In the genomic region with DNA sequence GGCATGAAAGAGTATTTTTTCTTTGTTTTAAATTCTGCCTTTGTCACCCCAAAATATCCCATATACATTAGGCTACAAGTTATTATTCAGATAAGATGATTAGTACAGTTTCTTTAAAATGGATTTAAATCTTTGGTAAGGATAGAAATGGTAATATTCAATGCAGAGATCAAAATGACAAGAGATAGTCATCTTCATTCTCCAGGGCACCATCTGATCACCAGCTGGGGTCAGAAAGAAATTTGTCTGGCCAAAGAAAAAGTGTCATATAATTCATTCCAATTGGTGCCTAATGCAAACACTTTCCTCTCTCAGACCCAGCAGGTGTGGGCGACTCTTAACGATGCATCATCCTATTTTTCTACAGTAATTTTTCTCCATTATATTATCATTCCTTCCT, we compare ENCODE assay signal across 30 cellular contexts.
"Had no signal": no experiment of that assay in that cellular context is flagged by ENCODE, and none has a peak within 500 bp of the region (broad histone marks: within the 10 kb centered on the region; RNA-seq: fewer than 3 reads in every experiment).

No MANE protein-coding gene starts in this region.

- H3K36me3 Mint-ChIP-seq: activated CD8-positive, alpha-beta memory T cell treated with anti-CD3 and anti-CD28 coated beads, Interleukin-2, amount 10 ng/mL, durations not matched to agents 7 days and 5 days; activated naive CD8-positive, alpha-beta T cell treated with anti-CD3 and anti-CD28 coated beads for 36 hours had no signal

- H3K27ac ChIP-seq: brain microvascular endothelial cell, KMS-11, WERI-Rb-1 had no signal

- H3K4me3 Mint-ChIP-seq: activated CD4-positive, alpha-beta memory T cell treated with anti-CD3 and anti-CD28 coated beads, Interleukin-2, amount 10 ng/mL, durations not matched to agents 7 days and 5 days; activated CD8-positive, alpha-beta memory T cell treated with anti-CD3 and anti-CD28 coated beads, Interleukin-2, amount 10 ng/mL, durations not matched to agents 7 days and 5 days; activated naive CD8-positive, alpha-beta T cell treated with anti-CD3 and anti-CD28 coated beads for 36 hours; activated T-cell treated with anti-CD3 and anti-CD28 coated beads, Interleukin-2, amount 50 U/mL, for 72 hours; activated T-helper 17 cell treated with anti-CD3 and anti-CD28 coated beads, Interleukin-2, amount 50 U/mL, for 72 hours had no signal

- ATAC-seq: activated CD8-positive, alpha-beta memory T cell treated with anti-CD3 and anti-CD28 coated beads, Interleukin-2, amount 10 ng/mL, durations not matched to agents 7 days and 5 days; activated T-cell treated with anti-CD3 and anti-CD28 coated beads, Interleukin-2, amount 50 U/mL, for 72 hours; activated T-helper 17 cell treated with anti-CD3 and anti-CD28 coated beads, Interleukin-2, amount 50 U/mL, for 72 hours; Panc1 had no signal

- H3K27me3 Mint-ChIP-seq: activated CD4-positive, alpha-beta memory T cell treated with anti-CD3 and anti-CD28 coated beads, Interleukin-2, amount 10 ng/mL, durations not matched to agents 7 days and 5 days; activated CD8-positive, alpha-beta memory T cell treated with anti-CD3 and anti-CD28 coated beads, Interleukin-2, amount 10 ng/mL, durations not matched to agents 7 days and 5 days; activated naive CD8-positive, alpha-beta T cell treated with anti-CD3 and anti-CD28 coated beads for 36 hours; activated T-helper 17 cell treated with anti-CD3 and anti-CD28 coated beads, Interleukin-2, amount 50 U/mL, for 72 hours had no signal

- H3K27me3 ChIP-seq: brain microvascular endothelial cell had no signal

- FAIRE-seq: colon had no signal

- H3K9ac ChIP-seq: KMS-11 had no signal

- H3K4me1 Mint-ChIP-seq: activated CD4-positive, alpha-beta memory T cell treated with anti-CD3 and anti-CD28 coated beads, Interleukin-2, amount 10 ng/mL, durations not matched to agents 7 days and 5 days; activated CD8-positive, alpha-beta memory T cell treated with anti-CD3 and anti-CD28 coated beads, Interleukin-2, amount 10 ng/mL, durations not matched to agents 7 days and 5 days; activated naive CD8-positive, alpha-beta T cell treated with anti-CD3 and anti-CD28 coated beads for 36 hours; activated T-helper 17 cell treated with anti-CD3 and anti-CD28 coated beads, Interleukin-2, amount 50 U/mL, for 72 hours had no signal

- DNase-seq: activated CD4-positive, alpha-beta memory T cell treated with anti-CD3 and anti-CD28 coated beads, Interleukin-2, amount 10 ng/mL, durations not matched to agents 7 days and 5 days; activated CD4-positive, alpha-beta T cell treated with anti-CD3 and anti-CD28 coated beads for 1 hour; activated CD4-positive, alpha-beta T cell treated with anti-CD3 and anti-CD28 coated beads for 48 hours; activated CD4-positive, CD25-positive, alpha-beta regulatory T cell; activated CD8-positive, alpha-beta memory T cell treated with anti-CD3 and anti-CD28 coated beads for 24 hours; activated CD8-positive, alpha-beta memory T cell treated with anti-CD3 and anti-CD28 coated beads, Interleukin-2, amount 10 ng/mL, durations not matched to agents 7 days and 5 days; activated CD8-positive, alpha-beta memory T cell treated with anti-CD3 and anti-CD28 coated beads, Interleukin-2, amount 50 U/mL, for 48 hours; activated effector memory CD4-positive, alpha-beta T cell treated with anti-CD3 and anti-CD28 coated beads, Interleukin-2, amount 50 U/mL, for 16 hours; activated naive CD4-positive, alpha-beta T cell; activated naive CD4-positive, alpha-beta T cell treated with anti-CD3 and anti-CD28 coated beads, Interleukin-2, amount 50 U/mL, for 16 hours; activated naive CD8-positive, alpha-beta T cell treated with anti-CD3 and anti-CD28 coated beads for 36 hours; activated T-cell treated with anti-CD3 and anti-CD28 coated beads, Interleukin-2, amount 50 U/mL, for 1 hour; activated T-cell treated with anti-CD3 and anti-CD28 coated beads, Interleukin-2, amount 50 U/mL, for 72 hours; amniotic stem cell; aorta; brain microvascular endothelial cell; central memory CD4-positive, alpha-beta T cell; NCI-H1436 treated with DMSO at 0.1 percent for 48 hours; NCI-H1694 treated with DMSO at 0.1 percent for 48 hours; NCI-H2029; NCI-H446; NCI-H510A treated with DMSO at 0.1 percent for 48 hours; NCI-H526 treated with DMSO at 0.1 percent for 48 hours; SIG-M5; T1000; WERI-Rb-1 had no signal

- H3K36me3 ChIP-seq: brain microvascular endothelial cell, WERI-Rb-1 had no signal

- H3K4me2 ChIP-seq: KMS-11 had no signal

- H3K27ac Mint-ChIP-seq: activated CD4-positive, alpha-beta memory T cell treated with anti-CD3 and anti-CD28 coated beads, Interleukin-2, amount 10 ng/mL, durations not matched to agents 7 days and 5 days; activated CD8-positive, alpha-beta memory T cell treated with anti-CD3 and anti-CD28 coated beads, Interleukin-2, amount 10 ng/mL, durations not matched to agents 7 days and 5 days; activated naive CD8-positive, alpha-beta T cell treated with anti-CD3 and anti-CD28 coated beads for 36 hours; activated T-cell treated with anti-CD3 and anti-CD28 coated beads, Interleukin-2, amount 50 U/mL, for 72 hours; activated T-helper 17 cell treated with anti-CD3 and anti-CD28 coated beads, Interleukin-2, amount 50 U/mL, for 72 hours had no signal
